In genomic region chr10:15344256-15344875, GRCh38 we compare ENCODE assay signal across 20 cellular contexts. TPM values are rescaled to one million over a fixed set of nuclear protein-coding genes. Genes with fewer than 3 reads are reported as not detected.
A peak's percentile ranks its signal among the peaks of the same experiment; 100 is the strongest.
DNase-seq lines count a peak whose midpoint lies in the region; ATAC-seq, FAIRE-seq and TF ChIP-seq lines count a peak whose summit lies in the region.
"Had no signal": no experiment of that assay in that cellular context is flagged by ENCODE, and none has a peak within 500 bp of the region (broad histone marks: within the 10 kb centered on the region; RNA-seq: fewer than 3 reads in every experiment).

No MANE protein-coding gene starts in this region.

- in situ Hi-C loops in HepG2 (cut with HindIII; ENCODE audit: extremely low pct_ligation_motif_present, low pct_unique_long_range_greater_than_20kb): no loop called here
- in situ Hi-C loops in mammary epithelial cell (cut with MboI; ENCODE audit: low sequenced_read_pairs in 2 of 2): no loop called here

- DNase-seq in HepG2 (ENCODE audit: low spot score) (peak; percentile 40), right lobe of liver (no peak), mammary epithelial cell (no peak), mesothelial cell of epicardium (ENCODE audit: low spot score in 2 of 2, unreplicated experiment in 2 of 2) (no peak), LoVo (ENCODE audit: low spot score) (no peak), NCI-H69 (lab: John Stamatoyannopoulos, UW) (no peak)
- no peak for DNase-seq in activated CD4-positive, alpha-beta T cell treated with anti-CD3 and anti-CD28 coated beads, Interleukin-2, amount 10 ng/mL, durations not matched to agents 24 days and 14 days
- no peak for DNase-seq in effector memory CD8-positive, alpha-beta T cell
- DNase-seq: ACHN; activated CD4-positive, alpha-beta T cell treated with anti-CD3 and anti-CD28 coated beads for 36 hours; activated effector memory CD4-positive, alpha-beta T cell treated with Interleukin-2 at 50 U/mL for 16 hours; DMS79; H7; lower lobe of right lung; NCI-H446; RPMI8226; stimulated activated naive CD8-positive, alpha-beta T cell treated with anti-CD3 and anti-CD28 coated beads, Interleukin-15, amount 100 ng/mL, for 72 hours had no signal

- no peak for TF ChIP-seq CTCF in HepG2 (CRISPR knock-in tag; IDR thresholded peaks at IDR 0.05)
- TF ChIP-seq CTCF in right lobe of liver (IDR thresholded peaks at IDR 0.05): no peak
- TF ChIP-seq CTCF in mammary epithelial cell (conservative IDR thresholded peaks at IDR 0.05 in 1 of 2, IDR thresholded peaks at IDR 0.05 in 1 of 2; ENCODE audit: extremely low read depth in 1 of 2, insufficient read depth in 1 of 2, low read depth in 1 of 2, low read length in 2 of 2): no peak
- no peak for TF ChIP-seq CTCF in mesothelial cell of epicardium (IDR thresholded peaks at IDR 0.05; ENCODE audit: unreplicated experiment)

- 0 out of 4 replicates have a peak, but pooled peaks of 1 of the 2 experiments have one; percentile 35 for TF ChIP-seq POLR2A in HepG2 (IDR thresholded peaks at IDR 0.05; ENCODE audit: insufficient read depth in 1 of 2, low read depth in 2 of 2, low read length in 2 of 2)
- TF ChIP-seq POLR2A in right lobe of liver (IDR thresholded peaks at IDR 0.05): no peak

- peaks cover 89% of the 10 kb centered on the region for H3K79me2 ChIP-seq in HepG2 (ENCODE audit: insufficient read depth, low read length)
- H3K79me2 ChIP-seq in mammary epithelial cell (ENCODE audit: insufficient read depth, low read length): peaks cover 23% of the 10 kb centered on the region

- TF ChIP-seq EP300 in HepG2 (IDR thresholded peaks at IDR 0.05; ENCODE audit: low read depth in 2 of 2, low read length in 2 of 2) (peak in 1 of 2 experiments; percentile 22; a peak in 2 of 4 replicates), HepG2 (CRISPR knock-in tag; IDR thresholded peaks at IDR 0.05; ENCODE audit: borderline replicate concordance) (no peak)

- CTCF ChIA-PET in HepG2 (lab: Yijun Ruan, JAX; ENCODE audit: low intra/inter-chr PET ratio, low total read pairs) (no interaction called here), mammary epithelial cell (lab: Charles Lee; ENCODE audit: low non-redundant PET) (no interaction called here)

- peaks cover 24% of the 10 kb centered on the region for H3K4me1 Mint-ChIP-seq in mesothelial cell of epicardium
- no peaks in the 10 kb centered on the region for H3K4me1 Mint-ChIP-seq in activated CD4-positive, alpha-beta T cell treated with anti-CD3 and anti-CD28 coated beads, Interleukin-2, amount 10 ng/mL, durations not matched to agents 24 days and 14 days
- H3K4me1 Mint-ChIP-seq in effector memory CD8-positive, alpha-beta T cell (ENCODE audit: low read depth in 2 of 2): no peaks in the 10 kb centered on the region
- H3K4me1 Mint-ChIP-seq: activated CD4-positive, alpha-beta T cell treated with anti-CD3 and anti-CD28 coated beads for 36 hours; stimulated activated naive CD8-positive, alpha-beta T cell treated with anti-CD3 and anti-CD28 coated beads, Interleukin-15, amount 100 ng/mL, for 72 hours had no signal

- dilution Hi-C loops in mammary epithelial cell (cut with HindIII; ENCODE audit: low sequenced_read_pairs): no loop called here

- peak overlapping the region; percentile 3 for H3K27ac Mint-ChIP-seq in mesothelial cell of epicardium
- no peak overlapping the region for H3K27ac Mint-ChIP-seq in activated CD4-positive, alpha-beta T cell treated with anti-CD3 and anti-CD28 coated beads, Interleukin-2, amount 10 ng/mL, durations not matched to agents 24 days and 14 days
- H3K27ac Mint-ChIP-seq in effector memory CD8-positive, alpha-beta T cell: no peak overlapping the region
- H3K27ac Mint-ChIP-seq: activated CD4-positive, alpha-beta T cell treated with anti-CD3 and anti-CD28 coated beads for 36 hours; stimulated activated naive CD8-positive, alpha-beta T cell treated with anti-CD3 and anti-CD28 coated beads, Interleukin-15, amount 100 ng/mL, for 72 hours had no signal

- no peaks in the 10 kb centered on the region for H4K20me1 ChIP-seq in HepG2 (ENCODE audit: insufficient read depth, low read length)
- no peaks in the 10 kb centered on the region for H4K20me1 ChIP-seq in mammary epithelial cell (ENCODE audit: insufficient read depth, low read length)

- POLR2A ChIA-PET in HepG2 (lab: Yijun Ruan, JAX): interaction anchor here (0.8 to 2.8 kb wide), 3 partner anchors 11 to 26 kb away, joined by 3 to 30 read pairs (median 4); partner anchors contain the start of gene FAM171A1

- H3K9me3 Mint-ChIP-seq in mesothelial cell of epicardium: no peaks in the 10 kb centered on the region
- no peaks in the 10 kb centered on the region for H3K9me3 Mint-ChIP-seq in activated CD4-positive, alpha-beta T cell treated with anti-CD3 and anti-CD28 coated beads, Interleukin-2, amount 10 ng/mL, durations not matched to agents 24 days and 14 days
- H3K9me3 Mint-ChIP-seq in effector memory CD8-positive, alpha-beta T cell: no peaks in the 10 kb centered on the region
- H3K9me3 Mint-ChIP-seq: stimulated activated naive CD8-positive, alpha-beta T cell treated with anti-CD3 and anti-CD28 coated beads, Interleukin-15, amount 100 ng/mL, for 72 hours had no signal

- BruUV-seq in HepG2 (replicated peaks; lab: Mats Ljungman, UMichigan) (TSS peak; percentile 49), mammary epithelial cell (replicated peaks; lab: Mats Ljungman, UMichigan) (no TSS peak)

- peak overlapping the region; percentile 95 for H3K27ac ChIP-seq in HepG2 (ENCODE audit: extremely low read length, insufficient read depth, low read length)
- peak overlapping the region in 1 of 3 donors; percentile 3 for H3K27ac ChIP-seq in right lobe of liver
- peak overlapping the region; percentile 60 for H3K27ac ChIP-seq in mammary epithelial cell (ENCODE audit: insufficient read depth, low read depth, low read length)
- H3K27ac ChIP-seq: adrenal gland, lower lobe of right lung had no signal

- peak overlapping the region; percentile 74 for H3K4me2 ChIP-seq in HepG2 (ENCODE audit: low read depth, low read length)
- H3K4me2 ChIP-seq in mammary epithelial cell (ENCODE audit: insufficient read depth, low read depth, low read length): peak overlapping the region; percentile 61

- TF ChIP-seq RAD21 in HepG2 (CRISPR knock-in tag; IDR thresholded peaks at IDR 0.05): no peak

- no peak overlapping the region for H3K4me3 Mint-ChIP-seq in mesothelial cell of epicardium
- H3K4me3 Mint-ChIP-seq in activated CD4-positive, alpha-beta T cell treated with anti-CD3 and anti-CD28 coated beads, Interleukin-2, amount 10 ng/mL, durations not matched to agents 24 days and 14 days: no peak overlapping the region
- H3K4me3 Mint-ChIP-seq in effector memory CD8-positive, alpha-beta T cell: no peak overlapping the region
- H3K4me3 Mint-ChIP-seq: activated CD4-positive, alpha-beta T cell treated with anti-CD3 and anti-CD28 coated beads for 36 hours; stimulated activated naive CD8-positive, alpha-beta T cell treated with anti-CD3 and anti-CD28 coated beads, Interleukin-15, amount 100 ng/mL, for 72 hours had no signal

- peak overlapping the region; percentile 74 for H3K9ac ChIP-seq in HepG2 (ENCODE audit: insufficient read depth, low read depth, low read length)
- H3K9ac ChIP-seq in mammary epithelial cell (ENCODE audit: insufficient read depth, low read length): no peak overlapping the region

- ATAC-seq in HepG2 (peak; percentile 48), right lobe of liver (no peak)
- ATAC-seq in effector memory CD8-positive, alpha-beta T cell (replicated peaks): no peak
- ATAC-seq: activated CD4-positive, alpha-beta T cell treated with anti-CD3 and anti-CD28 coated beads for 36 hours; stimulated activated naive CD8-positive, alpha-beta T cell treated with anti-CD3 and anti-CD28 coated beads, Interleukin-15, amount 100 ng/mL, for 72 hours had no signal

- H3K4me3 ChIP-seq in HepG2 (replicated peaks in 1 of 3; ENCODE audit: insufficient read depth in 1 of 3, low read depth in 2 of 3, low read length in 3 of 3) (peak overlapping the region in 2 of 3 experiments; percentile 18 to 41; a peak in 3 of 6 replicates), right lobe of liver (no peak overlapping the region), mammary epithelial cell (replicated peaks in 1 of 3; ENCODE audit: insufficient read depth in 1 of 3, low read depth in 2 of 3, low read length in 3 of 3) (no peak overlapping the region)
- H3K4me3 ChIP-seq: adrenal gland, lower lobe of right lung had no signal

- no peak overlapping the region for H2AFZ ChIP-seq in HepG2 (ENCODE audit: low read length)
- peak overlapping the region; percentile 76 for H2AFZ ChIP-seq in mammary epithelial cell (ENCODE audit: low read depth, low read length)

- peaks cover 96% of the 10 kb centered on the region for H3K4me1 ChIP-seq in HepG2 (ENCODE audit: insufficient read depth, low read length)
- peaks cover 0 to 25% (median 11%) of the 10 kb centered on the region in 4 donors for H3K4me1 ChIP-seq in right lobe of liver
- H3K4me1 ChIP-seq in mammary epithelial cell (ENCODE audit: insufficient read depth, low read length): peaks cover 17% of the 10 kb centered on the region
- H3K4me1 ChIP-seq: adrenal gland had no signal

- H3K9me3 ChIP-seq in HepG2 (ENCODE audit: low read length): no peaks in the 10 kb centered on the region
- H3K9me3 ChIP-seq in right lobe of liver: no peaks in the 10 kb centered on the region
- no peaks in the 10 kb centered on the region for H3K9me3 ChIP-seq in mammary epithelial cell (replicated peaks; ENCODE audit: insufficient read depth, low read length)
- H3K9me3 ChIP-seq: adrenal gland, lower lobe of right lung had no signal

- peaks cover 0 to 2% of the 10 kb centered on the region in 2 experiments; a peak in 2 of 5 replicates for H3K36me3 ChIP-seq in HepG2 (replicated peaks in 1 of 2; ENCODE audit: control insufficient read depth in 1 of 2, insufficient read depth in 2 of 2, low read length in 2 of 2)
- H3K36me3 ChIP-seq in right lobe of liver: no peaks in the 10 kb centered on the region
- H3K36me3 ChIP-seq in mammary epithelial cell (ENCODE audit: insufficient read depth, low read length): no peaks in the 10 kb centered on the region
- H3K36me3 ChIP-seq: adrenal gland, lower lobe of right lung had no signal

- H3K36me3 Mint-ChIP-seq in mesothelial cell of epicardium: no peaks in the 10 kb centered on the region
- no peaks in the 10 kb centered on the region for H3K36me3 Mint-ChIP-seq in activated CD4-positive, alpha-beta T cell treated with anti-CD3 and anti-CD28 coated beads, Interleukin-2, amount 10 ng/mL, durations not matched to agents 24 days and 14 days (ENCODE audit: low read depth)
- peaks cover 3% of the 10 kb centered on the region for H3K36me3 Mint-ChIP-seq in effector memory CD8-positive, alpha-beta T cell (ENCODE audit: insufficient read depth)

- WGBS in HepG2 (ENCODE audit: low lambda C conversion rate): 29% methylated on average over 4 of the region's 4 CpGs
- WGBS in right lobe of liver (ENCODE audit: insufficient coverage, low coverage, low lambda C conversion rate, missing lambda C conversion rate): 61% methylated on average over 2 of the region's 4 CpGs
- 75% methylated on average over 4 of the region's 4 CpGs for WGBS in mammary epithelial cell (ENCODE audit: low coverage, missing lambda C conversion rate)

- FAIRE-seq in HepG2 (lab: Jason Lieb, UNC): peak; percentile 46
- FAIRE-seq: GM12892, TTC549 had no signal

- intact Hi-C loops in HepG2 (cut with micrococcal nuclease; ENCODE audit: unreplicated experiment): loop anchor here (1.0 to 10.0 kb wide), 2 partner anchors 10 to 180 kb away; partner anchors contain the start of gene NMT2
- intact Hi-C loops in right lobe of liver (cut with DNase I): no loop called here
- intact Hi-C loops in mammary epithelial cell (cut with micrococcal nuclease): no loop called here
- intact Hi-C loops in activated CD4-positive, alpha-beta T cell treated with anti-CD3 and anti-CD28 coated beads, Interleukin-2, amount 10 ng/mL, durations not matched to agents 24 days and 14 days (cut with micrococcal nuclease): no loop called here

- no peaks in the 10 kb centered on the region for H3K27me3 ChIP-seq in HepG2 (ENCODE audit: control insufficient read depth in 1 of 2, insufficient read depth in 2 of 2, low read length in 2 of 2)
- H3K27me3 ChIP-seq in right lobe of liver: no peaks in the 10 kb centered on the region
- no peaks in the 10 kb centered on the region for H3K27me3 ChIP-seq in mammary epithelial cell (ENCODE audit: insufficient read depth, low read length)
- H3K27me3 ChIP-seq: adrenal gland had no signal

- no peaks in the 10 kb centered on the region for H3K27me3 Mint-ChIP-seq in mesothelial cell of epicardium (ENCODE audit: low read depth)
- H3K27me3 Mint-ChIP-seq in activated CD4-positive, alpha-beta T cell treated with anti-CD3 and anti-CD28 coated beads, Interleukin-2, amount 10 ng/mL, durations not matched to agents 24 days and 14 days: peaks cover 13% of the 10 kb centered on the region
- peaks cover 29 to 77% of the 10 kb centered on the region in 2 donors for H3K27me3 Mint-ChIP-seq in effector memory CD8-positive, alpha-beta T cell
- H3K27me3 Mint-ChIP-seq: activated CD4-positive, alpha-beta T cell treated with anti-CD3 and anti-CD28 coated beads for 36 hours had no signal

RNA-seq across cellular contexts. Expression of gene FAM171A1, which starts 26.7 kb away (rescaled TPM):
- total RNA-seq in HepG2 (2016; rRNA removed; fragmentation: Illumina TruSeq; extraction: Trizol): 17.8 and 21.5 TPM in 2 replicates
- 4.7 and 5.7 TPM in 2 replicates for total RNA-seq in HepG2 (2016; cell fraction: cytosol; rRNA removed; fragmentation: Illumina TruSeq; extraction: Trizol; ENCODE audit: low read depth)
- 14.6 and 21.5 TPM in 2 replicates for total RNA-seq in HepG2 (2016; cell fraction: insoluble cytoplasmic fraction; rRNA removed; fragmentation: Illumina TruSeq; extraction: Trizol)
- 20.8 and 23.5 TPM in 2 replicates for total RNA-seq in HepG2 (2016; cell fraction: membrane; rRNA removed; fragmentation: Illumina TruSeq; extraction: Trizol)
- 19.2 and 22.3 TPM in 2 replicates for total RNA-seq in HepG2 (2016; cell fraction: nucleus; rRNA removed; fragmentation: Illumina TruSeq; extraction: Trizol)
- 34.7 and 37.7 TPM in 2 replicates for polyA plus RNA-seq in HepG2 (2011; rRNA removed)
- polyA plus RNA-seq in HepG2 (2011; cell fraction: cytosol; rRNA removed): 36.5 and 41.2 TPM in 2 replicates
- polyA plus RNA-seq in HepG2 (2011; cell fraction: nucleus; rRNA removed): 23.9 and 26.3 TPM in 2 replicates
- 30.7 and 50.8 TPM in 2 replicates for polyA plus RNA-seq in HepG2 (2012)
- 4.7 and 5.3 TPM in 2 replicates for polyA plus RNA-seq in HepG2 (2016; cell fraction: cytosol; fragmentation: Illumina TruSeq; extraction: Trizol; ENCODE audit: low read depth)
- polyA plus RNA-seq in HepG2 (2016; cell fraction: insoluble cytoplasmic fraction; fragmentation: Illumina TruSeq; extraction: Trizol; ENCODE audit: low read depth): 18.9 and 24.9 TPM in 2 replicates
- 18.3 and 20.8 TPM in 2 replicates for polyA plus RNA-seq in HepG2 (2016; cell fraction: membrane; fragmentation: Illumina TruSeq; extraction: Trizol; ENCODE audit: low read depth)
- polyA plus RNA-seq in HepG2 (2016; cell fraction: nucleus; fragmentation: Illumina TruSeq; extraction: Trizol; ENCODE audit: insufficient read depth, low read depth): 34.1 and 37.6 TPM in 2 replicates
- 0.02 and 41.8 TPM in 2 replicates for polyA minus RNA-seq in HepG2 (2011; rRNA and poly(A)+ RNA removed; ENCODE audit: low replicate concordance)
- 19.1 and 21.5 TPM in 2 replicates for polyA minus RNA-seq in HepG2 (2011; cell fraction: cytosol; rRNA and poly(A)+ RNA removed)
- polyA minus RNA-seq in HepG2 (2011; cell fraction: nucleus; rRNA and poly(A)+ RNA removed): 13.6 and 15.7 TPM in 2 replicates
- total RNA-seq in right lobe of liver: 10 to 100 TPM in 4 of 6 experiments, 1 to 10 TPM in 2; 6.1 to 12.1 (median 10.3) TPM
- 10 to 100 TPM; 15.5 to 25.2 TPM for total RNA-seq in mammary epithelial cell
- polyA plus RNA-seq in mammary epithelial cell: 11.7 TPM
- polyA minus RNA-seq in mammary epithelial cell: 13.9 TPM
- total RNA-seq in mesothelial cell of epicardium: 70.7 to 75.3 TPM (median 73.6 TPM) in 3 replicates
- total RNA-seq in activated CD4-positive, alpha-beta T cell treated with anti-CD3 and anti-CD28 coated beads, Interleukin-2, amount 10 ng/mL, durations not matched to agents 24 days and 14 days: 1.7 TPM in 2 replicates

Comparison
In these comparisons a context has a peak if more than half of its experiments do, and no peak if none do; other contexts are left out.
1. H3K4me3 ChIP-seq: peak in HepG2 (2 of 3); none in right lobe of liver (0 of 3) and mammary epithelial cell (0 of 3).